Comparison of ENCODE assay signal across 1 cellular context in the genomic region with DNA sequence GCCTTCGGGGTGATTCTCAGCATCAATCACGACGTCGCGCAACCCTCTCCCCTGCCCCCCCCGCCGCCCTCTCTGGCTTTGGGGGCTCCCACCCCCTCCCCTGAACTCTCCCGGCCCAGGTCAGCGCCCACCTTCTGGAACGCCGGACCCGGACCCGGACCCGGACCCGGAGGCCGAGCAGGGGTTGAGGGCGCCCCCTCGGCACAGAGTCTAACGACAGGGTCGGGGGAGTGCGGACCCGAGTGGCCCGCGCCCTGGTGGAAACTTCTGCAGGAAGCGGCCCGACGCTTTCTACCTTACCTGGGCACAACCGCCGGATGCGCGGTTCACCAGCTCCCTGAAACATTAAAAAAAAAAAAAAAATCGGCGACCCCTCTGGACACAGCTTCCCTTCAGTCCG.
TF ChIP-seq lines count a peak whose summit lies in the region.

No MANE protein-coding gene starts in this region.

TF ChIP-seq in GM23338, 12 proteins besides CTCF, POLR2A, EP300 and RAD21 (continued from another document):
- TF ChIP-seq CREB1 (CRISPR knock-in tag; IDR thresholded peaks at IDR 0.05; ENCODE audit: low read depth): no peak
- no peak for TF ChIP-seq EZH2 (IDR thresholded peaks at IDR 0.05; ENCODE audit: low read depth, unreplicated experiment)
- TF ChIP-seq, protein P1, sequence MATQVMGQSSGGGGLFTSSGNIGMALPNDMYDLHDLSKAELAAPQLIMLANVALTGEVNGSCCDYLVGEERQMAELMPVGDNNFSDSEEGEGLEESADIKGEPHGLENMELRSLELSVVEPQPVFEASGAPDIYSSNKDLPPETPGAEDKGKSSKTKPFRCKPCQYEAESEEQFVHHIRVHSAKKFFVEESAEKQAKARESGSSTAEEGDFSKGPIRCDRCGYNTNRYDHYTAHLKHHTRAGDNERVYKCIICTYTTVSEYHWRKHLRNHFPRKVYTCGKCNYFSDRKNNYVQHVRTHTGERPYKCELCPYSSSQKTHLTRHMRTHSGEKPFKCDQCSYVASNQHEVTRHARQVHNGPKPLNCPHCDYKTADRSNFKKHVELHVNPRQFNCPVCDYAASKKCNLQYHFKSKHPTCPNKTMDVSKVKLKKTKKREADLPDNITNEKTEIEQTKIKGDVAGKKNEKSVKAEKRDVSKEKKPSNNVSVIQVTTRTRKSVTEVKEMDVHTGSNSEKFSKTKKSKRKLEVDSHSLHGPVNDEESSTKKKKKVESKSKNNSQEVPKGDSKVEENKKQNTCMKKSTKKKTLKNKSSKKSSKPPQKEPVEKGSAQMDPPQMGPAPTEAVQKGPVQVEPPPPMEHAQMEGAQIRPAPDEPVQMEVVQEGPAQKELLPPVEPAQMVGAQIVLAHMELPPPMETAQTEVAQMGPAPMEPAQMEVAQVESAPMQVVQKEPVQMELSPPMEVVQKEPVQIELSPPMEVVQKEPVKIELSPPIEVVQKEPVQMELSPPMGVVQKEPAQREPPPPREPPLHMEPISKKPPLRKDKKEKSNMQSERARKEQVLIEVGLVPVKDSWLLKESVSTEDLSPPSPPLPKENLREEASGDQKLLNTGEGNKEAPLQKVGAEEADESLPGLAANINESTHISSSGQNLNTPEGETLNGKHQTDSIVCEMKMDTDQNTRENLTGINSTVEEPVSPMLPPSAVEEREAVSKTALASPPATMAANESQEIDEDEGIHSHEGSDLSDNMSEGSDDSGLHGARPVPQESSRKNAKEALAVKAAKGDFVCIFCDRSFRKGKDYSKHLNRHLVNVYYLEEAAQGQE (IDR thresholded peaks at IDR 0.05; ENCODE audit: unreplicated experiment): no peak
- TF ChIP-seq, protein P2, sequence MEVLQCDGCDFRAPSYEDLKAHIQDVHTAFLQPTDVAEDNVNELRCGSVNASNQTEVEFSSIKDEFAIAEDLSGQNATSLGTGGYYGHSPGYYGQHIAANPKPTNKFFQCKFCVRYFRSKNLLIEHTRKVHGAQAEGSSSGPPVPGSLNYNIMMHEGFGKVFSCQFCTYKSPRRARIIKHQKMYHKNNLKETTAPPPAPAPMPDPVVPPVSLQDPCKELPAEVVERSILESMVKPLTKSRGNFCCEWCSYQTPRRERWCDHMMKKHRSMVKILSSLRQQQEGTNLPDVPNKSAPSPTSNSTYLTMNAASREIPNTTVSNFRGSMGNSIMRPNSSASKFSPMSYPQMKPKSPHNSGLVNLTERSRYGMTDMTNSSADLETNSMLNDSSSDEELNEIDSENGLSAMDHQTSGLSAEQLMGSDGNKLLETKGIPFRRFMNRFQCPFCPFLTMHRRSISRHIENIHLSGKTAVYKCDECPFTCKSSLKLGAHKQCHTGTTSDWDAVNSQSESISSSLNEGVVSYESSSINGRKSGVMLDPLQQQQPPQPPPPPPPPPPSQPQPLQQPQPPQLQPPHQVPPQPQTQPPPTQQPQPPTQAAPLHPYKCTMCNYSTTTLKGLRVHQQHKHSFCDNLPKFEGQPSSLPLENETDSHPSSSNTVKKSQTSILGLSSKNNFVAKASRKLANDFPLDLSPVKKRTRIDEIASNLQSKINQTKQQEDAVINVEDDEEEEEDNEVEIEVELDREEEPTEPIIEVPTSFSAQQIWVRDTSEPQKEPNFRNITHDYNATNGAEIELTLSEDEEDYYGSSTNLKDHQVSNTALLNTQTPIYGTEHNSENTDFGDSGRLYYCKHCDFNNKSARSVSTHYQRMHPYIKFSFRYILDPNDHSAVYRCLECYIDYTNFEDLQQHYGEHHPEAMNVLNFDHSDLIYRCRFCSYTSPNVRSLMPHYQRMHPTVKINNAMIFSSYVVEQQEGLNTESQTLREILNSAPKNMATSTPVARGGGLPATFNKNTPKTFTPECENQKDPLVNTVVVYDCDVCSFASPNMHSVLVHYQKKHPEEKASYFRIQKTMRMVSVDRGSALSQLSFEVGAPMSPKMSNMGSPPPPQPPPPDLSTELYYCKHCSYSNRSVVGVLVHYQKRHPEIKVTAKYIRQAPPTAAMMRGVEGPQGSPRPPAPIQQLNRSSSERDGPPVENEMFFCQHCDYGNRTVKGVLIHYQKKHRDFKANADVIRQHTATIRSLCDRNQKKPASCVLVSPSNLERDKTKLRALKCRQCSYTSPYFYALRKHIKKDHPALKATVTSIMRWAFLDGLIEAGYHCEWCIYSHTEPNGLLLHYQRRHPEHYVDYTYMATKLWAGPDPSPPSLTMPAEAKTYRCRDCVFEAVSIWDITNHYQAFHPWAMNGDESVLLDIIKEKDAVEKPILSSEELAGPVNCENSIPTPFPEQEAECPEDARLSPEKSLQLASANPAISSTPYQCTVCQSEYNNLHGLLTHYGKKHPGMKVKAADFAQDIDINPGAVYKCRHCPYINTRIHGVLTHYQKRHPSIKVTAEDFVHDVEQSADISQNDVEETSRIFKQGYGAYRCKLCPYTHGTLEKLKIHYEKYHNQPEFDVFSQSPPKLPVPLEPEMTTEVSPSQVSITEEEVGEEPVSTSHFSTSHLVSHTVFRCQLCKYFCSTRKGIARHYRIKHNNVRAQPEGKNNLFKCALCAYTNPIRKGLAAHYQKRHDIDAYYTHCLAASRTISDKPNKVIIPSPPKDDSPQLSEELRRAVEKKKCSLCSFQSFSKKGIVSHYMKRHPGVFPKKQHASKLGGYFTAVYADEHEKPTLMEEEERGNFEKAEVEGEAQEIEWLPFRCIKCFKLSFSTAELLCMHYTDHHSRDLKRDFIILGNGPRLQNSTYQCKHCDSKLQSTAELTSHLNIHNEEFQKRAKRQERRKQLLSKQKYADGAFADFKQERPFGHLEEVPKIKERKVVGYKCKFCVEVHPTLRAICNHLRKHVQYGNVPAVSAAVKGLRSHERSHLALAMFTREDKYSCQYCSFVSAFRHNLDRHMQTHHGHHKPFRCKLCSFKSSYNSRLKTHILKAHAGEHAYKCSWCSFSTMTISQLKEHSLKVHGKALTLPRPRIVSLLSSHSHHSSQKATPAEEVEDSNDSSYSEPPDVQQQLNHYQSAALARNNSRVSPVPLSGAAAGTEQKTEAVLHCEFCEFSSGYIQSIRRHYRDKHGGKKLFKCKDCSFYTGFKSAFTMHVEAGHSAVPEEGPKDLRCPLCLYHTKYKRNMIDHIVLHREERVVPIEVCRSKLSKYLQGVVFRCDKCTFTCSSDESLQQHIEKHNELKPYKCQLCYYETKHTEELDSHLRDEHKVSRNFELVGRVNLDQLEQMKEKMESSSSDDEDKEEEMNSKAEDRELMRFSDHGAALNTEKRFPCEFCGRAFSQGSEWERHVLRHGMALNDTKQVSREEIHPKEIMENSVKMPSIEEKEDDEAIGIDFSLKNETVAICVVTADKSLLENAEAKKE (CRISPR knock-in tag; IDR thresholded peaks at IDR 0.05): no peak
- no peak for TF ChIP-seq EZH2phosphoT487 (IDR thresholded peaks at IDR 0.05; ENCODE audit: unreplicated experiment)
- no peak for TF ChIP-seq ETS1 (IDR thresholded peaks at IDR 0.05)
